26 cellular contexts compared by ENCODE assay signal in the genomic region with DNA sequence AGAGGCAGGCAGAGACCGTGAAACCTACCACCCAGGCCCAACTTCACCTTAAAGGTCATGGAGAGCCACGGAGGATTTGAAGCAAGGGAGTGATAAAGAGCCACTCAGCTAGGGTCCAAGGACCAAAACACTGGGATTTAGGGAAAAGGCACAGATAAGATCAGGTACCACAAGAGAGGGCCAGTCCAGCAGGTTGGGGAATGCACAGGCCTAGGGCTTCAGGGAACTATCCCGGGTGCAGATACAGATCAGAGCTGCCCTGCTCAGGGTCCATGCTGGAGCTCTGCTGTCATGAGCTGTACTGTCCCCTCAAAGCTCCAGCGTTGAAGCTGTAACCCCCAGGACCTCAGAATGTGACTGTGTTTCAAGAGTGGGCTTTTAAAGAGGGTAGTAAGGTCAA. TPM values are rescaled to one million over a fixed set of nuclear protein-coding genes. Genes with fewer than 3 reads are reported as not detected.
DNase-seq lines count a peak whose midpoint lies in the region; ATAC-seq and TF ChIP-seq lines count a peak whose summit lies in the region.
"Had no signal": no experiment of that assay in that cellular context is flagged by ENCODE, and none has a peak within 500 bp of the region (broad histone marks: within the 10 kb centered on the region; RNA-seq: fewer than 3 reads in every experiment).

No MANE protein-coding gene starts in this region.

- no peak for ATAC-seq in HG03045 (IDR thresholded peaks at IDR 0.05; ENCODE audit: unreplicated experiment)
- ATAC-seq: K562, PC-3 had no signal

- peak overlapping the region; percentile 33 for H3K27ac Mint-ChIP-seq in Caco-2 (ENCODE audit: unreplicated experiment)
- peak overlapping the region; percentile 43 for H3K27ac Mint-ChIP-seq in endothelial cell (ENCODE audit: unreplicated experiment)
- H3K27ac Mint-ChIP-seq in osteocyte (ENCODE audit: unreplicated experiment): peak overlapping the region; percentile 81
- H3K27ac Mint-ChIP-seq: CD4-positive, alpha-beta T cell had no signal

- CTCF ChIA-PET in Caco-2 (lab: Charles Lee): no interaction called here

- H3K27ac ChIP-seq in Karpas-422 (ENCODE audit: low read length): no peak overlapping the region
- H3K27ac ChIP-seq: BLaER1 treated with 17β-estradiol and CSF1 and Interleukin-3, amounts not matched to agents 10 nM and 100 nM had no signal

- H3K9me3 Mint-ChIP-seq in Caco-2 (ENCODE audit: unreplicated experiment) (no peaks in the 10 kb centered on the region), endothelial cell (ENCODE audit: unreplicated experiment) (no peaks in the 10 kb centered on the region), osteocyte (ENCODE audit: unreplicated experiment) (peaks cover 4% of the 10 kb centered on the region)
- H3K9me3 Mint-ChIP-seq: CD4-positive, alpha-beta T cell had no signal

- POLR2A ChIA-PET in Caco-2 (lab: Charles Lee): no interaction called here

- no peak for DNase-seq in Caco-2
- DNase-seq in Karpas-422: peak; percentile 15
- no peak for DNase-seq in endothelial cell (ENCODE audit: low spot score)
- DNase-seq in osteocyte (ENCODE audit: extremely low spot score, unreplicated experiment): no peak
- no peak for DNase-seq in pons (ENCODE audit: low spot score)
- no peak for DNase-seq in NAMALWA (ENCODE audit: low spot score)
- DNase-seq: AML-193; CD4-positive, alpha-beta T cell; GF-D8; GOT3; HCEC 1CT; MG63; NCI-H1048; NCI-H1417; NCI-H1694; NCI-H2029 treated with DMSO at 0.1 percent for 48 hours; NCI-H446 treated with DMSO at 0.1 percent for 48 hours; NCI-H526; NCI-H82; NK-92 treated with Interleukin-12 subunit alpha and Interleukin-12 subunit beta, amount 100 ng/mL, for 24 hours; PC-3; SK-N-SH had no signal

- H3K4me3 ChIP-seq in Caco-2 (ENCODE audit: low read depth, low read length) (no peak overlapping the region), Karpas-422 (ENCODE audit: low read length) (no peak overlapping the region)
- H3K4me3 ChIP-seq: A549; BLaER1 treated with 17β-estradiol and CSF1 and Interleukin-3, amounts not matched to agents 10 nM and 100 nM; K562; MG63 had no signal

- H3K4me3 Mint-ChIP-seq in Caco-2 (ENCODE audit: unreplicated experiment): no peak overlapping the region
- no peak overlapping the region for H3K4me3 Mint-ChIP-seq in endothelial cell (ENCODE audit: unreplicated experiment)
- H3K4me3 Mint-ChIP-seq in osteocyte (ENCODE audit: unreplicated experiment): no peak overlapping the region
- H3K4me3 Mint-ChIP-seq: CD4-positive, alpha-beta T cell had no signal

- no TSS peak for BruUV-seq in Caco-2 (replicated peaks; lab: Mats Ljungman, UMichigan)

- no peaks in the 10 kb centered on the region for H3K9me3 ChIP-seq in Caco-2
- no peaks in the 10 kb centered on the region for H3K9me3 ChIP-seq in Karpas-422 (ENCODE audit: low read length)
- H3K9me3 ChIP-seq: A549, MG63, SK-N-SH had no signal

- no peaks in the 10 kb centered on the region for H3K9me2 ChIP-seq in Karpas-422 (replicated peaks; ENCODE audit: insufficient read depth, low read length)
- H3K9me2 ChIP-seq: SK-N-SH had no signal

- no peaks in the 10 kb centered on the region for H3K79me2 ChIP-seq in Karpas-422 (ENCODE audit: low read length)

- no peak overlapping the region for H3K4me2 ChIP-seq in Karpas-422 (ENCODE audit: low read depth, low read length, poor library complexity, severe bottlenecking)
- H3K4me2 ChIP-seq: A549; BLaER1 treated with 17β-estradiol and CSF1 and Interleukin-3, amounts not matched to agents 10 nM and 100 nM; SK-N-SH had no signal

- H3K4me1 Mint-ChIP-seq in Caco-2 (ENCODE audit: low read depth, unreplicated experiment) (peaks cover 30% of the 10 kb centered on the region), endothelial cell (ENCODE audit: unreplicated experiment) (peaks cover 9% of the 10 kb centered on the region), osteocyte (ENCODE audit: unreplicated experiment) (peaks cover 24% of the 10 kb centered on the region)

- intact Hi-C loops in Caco-2 (cut with micrococcal nuclease; ENCODE audit: unreplicated experiment): no loop called here

- no peaks in the 10 kb centered on the region for H4K20me1 ChIP-seq in Karpas-422 (ENCODE audit: insufficient read depth, low read depth, low read length)

- H3K4me1 ChIP-seq in Caco-2: peaks cover 55% of the 10 kb centered on the region
- no peaks in the 10 kb centered on the region for H3K4me1 ChIP-seq in Karpas-422 (ENCODE audit: low read length)
- H3K4me1 ChIP-seq: BLaER1 treated with 17β-estradiol and CSF1 and Interleukin-3, amounts not matched to agents 10 nM and 100 nM had no signal

- peaks cover 2% of the 10 kb centered on the region for H3K36me3 ChIP-seq in Caco-2 (ENCODE audit: control insufficient read depth, insufficient read depth, low read length)
- no peaks in the 10 kb centered on the region for H3K36me3 ChIP-seq in Karpas-422 (ENCODE audit: insufficient read depth, low read length)
- H3K36me3 ChIP-seq: BLaER1 treated with 17β-estradiol and CSF1 and Interleukin-3, amounts not matched to agents 10 nM and 100 nM; MG63 had no signal

- no peak overlapping the region for H2AFZ ChIP-seq in Karpas-422 (ENCODE audit: low read length)

- TF ChIP-seq CTCF in Caco-2 (IDR thresholded peaks at IDR 0.05; ENCODE audit: insufficient read depth in 1 of 2, low read depth in 1 of 2, low read length in 1 of 2, severe bottlenecking in 1 of 2, unreplicated experiment in 1 of 2) (no peak), endothelial cell (IDR thresholded peaks at IDR 0.05; ENCODE audit: unreplicated experiment) (no peak), osteocyte (IDR thresholded peaks at IDR 0.05) (no peak)

- H3K27me3 Mint-ChIP-seq in Caco-2 (ENCODE audit: insufficient read depth, unreplicated experiment): no peaks in the 10 kb centered on the region
- H3K27me3 Mint-ChIP-seq in endothelial cell (ENCODE audit: unreplicated experiment): peaks cover 5% of the 10 kb centered on the region
- H3K27me3 Mint-ChIP-seq in osteocyte (ENCODE audit: unreplicated experiment): no peaks in the 10 kb centered on the region
- H3K27me3 Mint-ChIP-seq: CD4-positive, alpha-beta T cell had no signal

- H3K36me3 Mint-ChIP-seq in Caco-2 (ENCODE audit: insufficient read depth, unreplicated experiment) (peaks cover 56% of the 10 kb centered on the region), endothelial cell (ENCODE audit: low read depth, unreplicated experiment) (peaks cover 32% of the 10 kb centered on the region), osteocyte (ENCODE audit: unreplicated experiment) (no peaks in the 10 kb centered on the region)

- no peak overlapping the region for H3K9ac ChIP-seq in Karpas-422 (ENCODE audit: low read length)
- H3K9ac ChIP-seq: BLaER1 treated with 17β-estradiol and CSF1 and Interleukin-3, amounts not matched to agents 10 nM and 100 nM; SK-N-SH had no signal

- H3K27me3 ChIP-seq in Caco-2 (replicated peaks; ENCODE audit: control insufficient read depth, insufficient read depth, low read length) (no peaks in the 10 kb centered on the region), Karpas-422 (ENCODE audit: low read length) (no peaks in the 10 kb centered on the region)
- H3K27me3 ChIP-seq: BLaER1 treated with 17β-estradiol and CSF1 and Interleukin-3, amounts not matched to agents 10 nM and 100 nM; MG63 had no signal

RNA-seq across cellular contexts. Expression of a gene that starts 16.9 kb away (rescaled TPM):
- 44.9 and 45.5 TPM in 2 replicates for total RNA-seq in Caco-2 (2022)
- not detected in 2 replicates for total RNA-seq in Karpas-422 (2014; rRNA removed; shearing (Covaris generic); ENCODE audit: low replicate concordance)
- total RNA-seq in endothelial cell (ENCODE audit: unreplicated experiment): 72.7 TPM
- 10.2 and 10.4 TPM in 2 replicates for total RNA-seq in osteocyte

Comparison
In these comparisons a context has a peak if more than half of its experiments do, and no peak if none do; other contexts are left out.
1. RNA of a gene that starts 16.9 kb away (total RNA-seq): 72.7 TPM in endothelial cell (single experiment), 44.9 to 45.5 TPM in Caco-2 and 10.2 to 10.4 TPM in osteocyte; not detected in Karpas-422; every median in the first group is over 10 times any median in the second.
2. Peak in every context shown above with its lines, with median percentiles within 50 percentile points of each other: H3K27ac Mint-ChIP-seq.